Comparison of ENCODE assay signal across 16 cellular contexts in genomic region chr19:40684280-40684679, GRCh38. TPM values are rescaled to one million over a fixed set of nuclear protein-coding genes. Genes with fewer than 3 reads are reported as not detected.
DNase-seq lines count a peak whose midpoint lies in the region; ATAC-seq and TF ChIP-seq lines count a peak whose summit lies in the region.
"Had no signal": no experiment of that assay in that cellular context is flagged by ENCODE, and none has a peak within 500 bp of the region (broad histone marks: within the 10 kb centered on the region; RNA-seq: fewer than 3 reads in every experiment).

No MANE protein-coding gene starts in this region.

- no peak overlapping the region for H2BK15ac ChIP-seq in mesenchymal stem cell (ENCODE audit: low read depth, poor library complexity, severe bottlenecking)

- H3K9ac ChIP-seq in Karpas-422 (ENCODE audit: low read length), result no peak overlapping the region
- H3K9ac ChIP-seq in mesenchymal stem cell (ENCODE audit: low read length), result no peak overlapping the region
- H3K9ac ChIP-seq: GM23248 had no signal

- no peak overlapping the region for H3K18ac ChIP-seq in mesenchymal stem cell (ENCODE audit: low read depth in 1 of 2, low read length in 2 of 2)

- H3K4me1 ChIP-seq in Karpas-422 (ENCODE audit: low read length) (peaks cover 78% of the 10 kb centered on the region), mesenchymal stem cell (ENCODE audit: control insufficient read depth, insufficient read depth, low read depth, low read length) (peaks cover 11% of the 10 kb centered on the region), spleen (peaks cover 0 to 26% (median 2%) of the 10 kb centered on the region in 6 donors)

- H3K4ac ChIP-seq in mesenchymal stem cell (ENCODE audit: low read depth in 1 of 2, low read length in 2 of 2), result no peak overlapping the region

- H3K27me3 ChIP-seq in Karpas-422 (ENCODE audit: low read length), result no peaks in the 10 kb centered on the region
- no peaks in the 10 kb centered on the region for H3K27me3 ChIP-seq in mesenchymal stem cell (ENCODE audit: control insufficient read depth in 1 of 2, insufficient read depth in 1 of 2, low read length in 2 of 2)
- no peaks in the 10 kb centered on the region for H3K27me3 ChIP-seq in spleen (replicated peaks in 1 of 7)

- no peak overlapping the region for H3K23ac ChIP-seq in mesenchymal stem cell (ENCODE audit: low read length in 2 of 2)

- no peak overlapping the region for H4K91ac ChIP-seq in mesenchymal stem cell (ENCODE audit: low read length)

- intact Hi-C loops in spleen (cut with DNase I; ENCODE audit: low total_unique reads), result no loop called here

- WGBS in mesenchymal stem cell, result 98% methylated on average over 32 of the region's 32 CpGs
- WGBS in spleen, 5 donors, result 94 to 97% (median 95%) methylated on average over 31 to 32 of the region's 32 CpGs

- peaks cover 48% of the 10 kb centered on the region for H3K36me3 ChIP-seq in Karpas-422 (ENCODE audit: insufficient read depth, low read length)
- peaks cover 62 to 70% of the 10 kb centered on the region in 2 experiments for H3K36me3 ChIP-seq in mesenchymal stem cell (ENCODE audit: control insufficient read depth in 1 of 2, insufficient read depth in 2 of 2, low read depth in 1 of 2, low read length in 2 of 2)
- H3K36me3 ChIP-seq in spleen, result peaks cover 0 to 62% (median 11%) of the 10 kb centered on the region in 6 donors

- no peak overlapping the region for H3K4me3 ChIP-seq in Karpas-422 (ENCODE audit: low read length)
- no peak overlapping the region for H3K4me3 ChIP-seq in mesenchymal stem cell (ENCODE audit: insufficient read depth in 1 of 2, low read depth in 1 of 2, low read length in 2 of 2)
- no peak overlapping the region for H3K4me3 ChIP-seq in spleen
- H3K4me3 ChIP-seq: GM23248 had no signal

- no peak overlapping the region for H3K4me3 Mint-ChIP-seq in brain
- H3K4me3 Mint-ChIP-seq: CD14-positive monocyte; CD8-positive, alpha-beta T cell; IgD-negative memory B cell had no signal

- H3K36me3 Mint-ChIP-seq in brain, result peaks cover 60% of the 10 kb centered on the region

- DNase-seq in Karpas-422 (no peak), mesenchymal stem cell (no peak), spleen (peak; percentile 70), DMS79 (lab: John Stamatoyannopoulos, UW) (no peak), NCI-H774 (lab: John Stamatoyannopoulos, UW) (no peak)
- DNase-seq: CD8-positive, alpha-beta T cell; COR-L47; DMS153; DND-41; GF-D8; GM23248; H7 had no signal

- H3K9me3 Mint-ChIP-seq in brain, result no peaks in the 10 kb centered on the region
- H3K9me3 Mint-ChIP-seq: CD8-positive, alpha-beta T cell; IgD-negative memory B cell had no signal

- peak overlapping the region in 1 of 2 experiments; percentile 31 for H2BK12ac ChIP-seq in mesenchymal stem cell (ENCODE audit: low read length in 2 of 2)

- no peaks in the 10 kb centered on the region for H3K9me2 ChIP-seq in Karpas-422 (replicated peaks; ENCODE audit: insufficient read depth, low read length)

- TF ChIP-seq CTCF in brain (conservative IDR thresholded peaks at IDR 0.05) (no peak), spleen (IDR thresholded peaks at IDR 0.05 in 8 of 11, conservative IDR thresholded peaks at IDR 0.05 in 3 of 11) (no peak)

- no peaks in the 10 kb centered on the region for H3K4me1 Mint-ChIP-seq in brain
- H3K4me1 Mint-ChIP-seq: CD14-positive monocyte had no signal

- peak overlapping the region in 3 of 5 experiments; percentile 51 to 70 (median 61) for H3K27ac Mint-ChIP-seq in brain
- H3K27ac Mint-ChIP-seq: CD8-positive, alpha-beta T cell; IgD-negative memory B cell had no signal

- H2BK120ac ChIP-seq in mesenchymal stem cell (ENCODE audit: low read depth, low read length), result no peak overlapping the region

- peaks cover 37% of the 10 kb centered on the region for H3K79me2 ChIP-seq in Karpas-422 (ENCODE audit: low read length)

- H4K20me1 ChIP-seq in Karpas-422 (ENCODE audit: insufficient read depth, low read depth, low read length), result peaks cover 15% of the 10 kb centered on the region; the same call in 1 of the 2 replicates

- H3K9me3 ChIP-seq in Karpas-422 (ENCODE audit: low read length) (no peaks in the 10 kb centered on the region), mesenchymal stem cell (ENCODE audit: control insufficient read depth, low read length) (no peaks in the 10 kb centered on the region), spleen (no peaks in the 10 kb centered on the region)

- TF ChIP-seq POLR2A in spleen (IDR thresholded peaks at IDR 0.05), result no peak

- H2AFZ ChIP-seq in Karpas-422 (ENCODE audit: low read length) (no peak overlapping the region), mesenchymal stem cell (ENCODE audit: low read depth, low read length) (no peak overlapping the region)
- H2AFZ ChIP-seq: GM23248 had no signal

- no peaks in the 10 kb centered on the region for H3K27me3 Mint-ChIP-seq in brain
- H3K27me3 Mint-ChIP-seq: IgD-negative memory B cell had no signal

- H3K4me2 ChIP-seq in Karpas-422 (ENCODE audit: low read depth, low read length, poor library complexity, severe bottlenecking), result peak overlapping the region; percentile 85
- H3K4me2 ChIP-seq in mesenchymal stem cell (ENCODE audit: low read length, poor library complexity, severe bottlenecking), result no peak overlapping the region

- H3K79me1 ChIP-seq in mesenchymal stem cell (replicated peaks; ENCODE audit: low read length, poor library complexity, severe bottlenecking), result peaks cover 24% of the 10 kb centered on the region

- H4K8ac ChIP-seq in mesenchymal stem cell (ENCODE audit: low read length), result peak overlapping the region; percentile 30

- no peak for ATAC-seq in GM19035 (IDR thresholded peaks at IDR 0.05; ENCODE audit: unreplicated experiment)
- ATAC-seq: CD8-positive, alpha-beta T cell had no signal

- H2AK5ac ChIP-seq in mesenchymal stem cell (ENCODE audit: low read length, severe bottlenecking), result no peak overlapping the region

- peak overlapping the region; percentile 96 for H3K27ac ChIP-seq in Karpas-422 (ENCODE audit: low read length)
- H3K27ac ChIP-seq in mesenchymal stem cell (ENCODE audit: low read length, poor library complexity, severe bottlenecking), result no peak overlapping the region
- H3K27ac ChIP-seq in spleen, result no peak overlapping the region
- H3K27ac ChIP-seq: GM23248 had no signal

- no peak overlapping the region for H3K14ac ChIP-seq in mesenchymal stem cell (ENCODE audit: low read length in 2 of 2)

- H2BK5ac ChIP-seq in mesenchymal stem cell (ENCODE audit: low read depth, low read length, poor library complexity, severe bottlenecking), result no peak overlapping the region

RNA-seq across cellular contexts. Expression of gene NUMBL, which starts 6.2 kb away (rescaled TPM):
- total RNA-seq in Karpas-422 (2014; rRNA removed; shearing (Covaris generic); ENCODE audit: low replicate concordance), result 26.9 and 33.8 TPM in 2 replicates
- 27.2 TPM for polyA plus RNA-seq in brain (ENCODE audit: insufficient read depth, low read depth, low replicate concordance)
- 35.4 TPM for polyA plus RNA-seq in mesenchymal stem cell (2013, experiment 1 of 2)
- 35.3 TPM for polyA plus RNA-seq in mesenchymal stem cell (2013, experiment 2 of 2)
- total RNA-seq in spleen, result 10 to 100 TPM; 12.1 to 27.4 (median 14.8) TPM
- 10 to 100 TPM in 1 of 3 donors, 1 to 10 TPM in 2; 3.2 to 10.6 (median 3.5) TPM for polyA plus RNA-seq in spleen

RNA-seq across cellular contexts. Expression of gene COQ8B, which starts 32.4 kb away (rescaled TPM):
- total RNA-seq in Karpas-422 (2014; rRNA removed; shearing (Covaris generic); ENCODE audit: low replicate concordance), result 31.3 and 58.0 TPM in 2 replicates
- 36.4 TPM for polyA plus RNA-seq in brain (ENCODE audit: insufficient read depth, low read depth, low replicate concordance)
- polyA plus RNA-seq in mesenchymal stem cell (2013, experiment 1 of 2), result 12.5 TPM
- polyA plus RNA-seq in mesenchymal stem cell (2013, experiment 2 of 2), result 12.4 TPM
- 10 to 100 TPM; 23.0 to 40.2 (median 32.6) TPM for total RNA-seq in spleen
- polyA plus RNA-seq in spleen, result 10 to 100 TPM; 18.4 to 33.8 (median 21.1) TPM

RNA-seq across cellular contexts. Expression of gene ITPKC, which starts 32.6 kb away (rescaled TPM):
- 5.9 and 9.2 TPM in 2 replicates for total RNA-seq in Karpas-422 (2014; rRNA removed; shearing (Covaris generic); ENCODE audit: low replicate concordance)
- polyA plus RNA-seq in brain (ENCODE audit: insufficient read depth, low read depth, low replicate concordance) (9.1 TPM), spleen (10 to 100 TPM in 1 of 3 donors, 1 to 10 TPM in 2; 6.8 to 14.3 (median 8.6) TPM)
- polyA plus RNA-seq in mesenchymal stem cell (2013, experiment 1 of 2), result 8.5 TPM
- polyA plus RNA-seq in mesenchymal stem cell (2013, experiment 2 of 2), result 8.0 TPM
- 10 to 100 TPM; 11.1 to 39.2 (median 18.0) TPM for total RNA-seq in spleen
